8 cellular contexts compared by ENCODE assay signal in the genomic region with DNA sequence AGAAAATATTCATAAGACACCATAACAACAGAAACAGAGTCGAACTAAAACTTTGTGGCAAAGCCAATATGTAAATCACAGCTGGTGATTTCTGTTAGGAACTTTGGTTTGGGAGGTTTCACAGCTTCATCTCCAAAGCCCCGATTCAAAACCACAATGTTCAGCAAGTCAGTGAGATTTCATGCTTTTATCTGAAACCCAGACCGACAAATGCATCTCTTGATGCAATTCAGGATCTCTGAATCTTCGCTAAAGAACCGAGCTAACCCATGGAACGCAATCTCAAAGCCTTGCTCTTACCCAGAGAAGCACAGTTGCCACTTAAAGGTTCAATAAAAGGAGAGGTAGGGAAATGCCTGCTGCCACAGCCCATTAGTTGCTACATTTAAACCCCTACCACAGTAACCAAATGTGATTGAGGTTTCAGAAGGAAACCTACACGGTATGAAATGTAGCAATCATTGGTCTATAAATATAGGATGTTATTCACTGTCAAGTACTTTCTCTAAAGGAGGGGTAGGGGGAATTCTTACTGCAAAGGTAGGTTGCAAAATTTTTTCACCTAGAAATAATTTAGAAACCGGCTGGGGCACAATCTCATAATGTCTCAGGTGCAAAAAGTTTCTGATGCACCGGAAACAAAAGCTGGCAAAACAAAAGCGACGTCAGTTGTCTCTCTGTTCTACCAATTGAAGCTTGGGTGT.
DNase-seq lines count a peak whose midpoint lies in the region; ATAC-seq and TF ChIP-seq lines count a peak whose summit lies in the region.

No MANE protein-coding gene starts in this region.

- ATAC-seq in HG03095 (IDR thresholded peaks at IDR 0.05; ENCODE audit: unreplicated experiment): peak; percentile 54

- peak overlapping the region; percentile 75 for H3K4me3 Mint-ChIP-seq in activated naive CD4-positive, alpha-beta T cell treated with anti-CD3 and anti-CD28 coated beads, Interleukin-2, amount 50 U/mL, for 24 hours

- H3K9me3 ChIP-seq in vagina: no peaks in the 10 kb centered on the region

- peaks cover 95% of the 10 kb centered on the region for H3K4me1 Mint-ChIP-seq in activated naive CD4-positive, alpha-beta T cell treated with anti-CD3 and anti-CD28 coated beads, Interleukin-2, amount 50 U/mL, for 24 hours

- no peaks in the 10 kb centered on the region for H3K27me3 Mint-ChIP-seq in activated naive CD4-positive, alpha-beta T cell treated with anti-CD3 and anti-CD28 coated beads, Interleukin-2, amount 50 U/mL, for 24 hours

- H3K27me3 ChIP-seq in vagina: no peaks in the 10 kb centered on the region

- peak in 5 of 6 experiments; percentile 10 to 90 (median 79) for DNase-seq in stimulated activated naive CD4-positive, alpha-beta T cell (lab: John Stamatoyannopoulos, UW)
- DNase-seq in stimulated activated naive CD4-positive, alpha-beta T cell treated with Interleukin-2 at 50 U/mL for 16 hours (lab: John Stamatoyannopoulos, UW): no peak
- no peak for DNase-seq in islet precursor cell
- DNase-seq in NCI-H345 treated with DMSO at 0.1 percent for 48 hours (lab: John Stamatoyannopoulos, UW; ENCODE audit: unreplicated experiment): no peak
- DNase-seq in vagina (ENCODE audit: extremely low spot score in 2 of 2): no peak
- DNase-seq in NCI-H69 (lab: John Stamatoyannopoulos, UW): no peak

- TF ChIP-seq POLR2A in vagina (IDR thresholded peaks at IDR 0.05): no peak

- H3K36me3 Mint-ChIP-seq in activated naive CD4-positive, alpha-beta T cell treated with anti-CD3 and anti-CD28 coated beads, Interleukin-2, amount 50 U/mL, for 24 hours: no peaks in the 10 kb centered on the region

- H3K9me3 Mint-ChIP-seq in activated naive CD4-positive, alpha-beta T cell treated with anti-CD3 and anti-CD28 coated beads, Interleukin-2, amount 50 U/mL, for 24 hours: peaks cover 6% of the 10 kb centered on the region

- H3K27ac Mint-ChIP-seq in activated naive CD4-positive, alpha-beta T cell treated with anti-CD3 and anti-CD28 coated beads, Interleukin-2, amount 50 U/mL, for 24 hours: peak overlapping the region; percentile 92

- H3K36me3 ChIP-seq in vagina: no peaks in the 10 kb centered on the region

- no peak for TF ChIP-seq CTCF in vagina (IDR thresholded peaks at IDR 0.05)

- H3K27ac ChIP-seq in vagina: no peak overlapping the region

- H3K4me1 ChIP-seq in vagina: no peaks in the 10 kb centered on the region

- intact Hi-C loops in vagina (cut with DNase I): no loop called here

- H3K4me3 ChIP-seq in vagina: no peak overlapping the region

Comparison
In these comparisons a context has a peak if more than half of its experiments do, and no peak if none do; other contexts are left out.
1. DNase-seq: peak in stimulated activated naive CD4-positive, alpha-beta T cell (5 of 6); none in stimulated activated naive CD4-positive, alpha-beta T cell treated with Interleukin-2 at 50 U/mL for 16 hours (single experiment), islet precursor cell (single experiment), NCI-H345 treated with DMSO at 0.1 percent for 48 hours (single experiment), vagina (0 of 2) and NCI-H69 (single experiment).